ENCODE assay signal across 9 cellular contexts in genomic region chr5:95959051-95959963, GRCh38. TPM values are rescaled to one million over a fixed set of nuclear protein-coding genes. Genes with fewer than 3 reads are reported as not detected.
DNase-seq lines count a peak whose midpoint lies in the region; ATAC-seq and TF ChIP-seq lines count a peak whose summit lies in the region.
"Had no signal": no experiment of that assay in that cellular context is flagged by ENCODE, and none has a peak within 500 bp of the region (broad histone marks: within the 10 kb centered on the region; RNA-seq: fewer than 3 reads in every experiment).

No MANE protein-coding gene starts in this region.

- H3K4me3 ChIP-seq in GM12864 (ENCODE audit: low read depth, low read length) (peak overlapping the region; percentile 89), gastroesophageal sphincter (peak overlapping the region; percentile 78 to 95), rectal smooth muscle tissue (ENCODE audit: low read length) (peak overlapping the region; percentile 92)

- peaks cover 40 to 54% (median 49%) of the 10 kb centered on the region in 3 donors for H3K4me1 Mint-ChIP-seq in T-cell

- H3K27me3 ChIP-seq in gastroesophageal sphincter (no peaks in the 10 kb centered on the region), rectal smooth muscle tissue (ENCODE audit: control insufficient read depth, insufficient read depth, low read length) (no peaks in the 10 kb centered on the region)
- H3K27me3 ChIP-seq: SJCRH30 had no signal

- no peaks in the 10 kb centered on the region for H3K9me3 ChIP-seq in gastroesophageal sphincter
- H3K9me3 ChIP-seq: SJCRH30 had no signal

- no peak for TF ChIP-seq POLR2A in gastroesophageal sphincter (IDR thresholded peaks at IDR 0.05)

- H3K36me3 Mint-ChIP-seq in T-cell: no peaks in the 10 kb centered on the region

- no peaks in the 10 kb centered on the region for H3K27me3 Mint-ChIP-seq in T-cell

- DNase-seq in GM12864 (ENCODE audit: low read depth) (no peak), T-cell (no peak), NCI-H146 (lab: John Stamatoyannopoulos, UW) (no peak), HK-2 (ENCODE audit: unreplicated experiment) (no peak), NCI-H2107 treated with DMSO at 0.1 percent for 48 hours (lab: John Stamatoyannopoulos, UW; ENCODE audit: unreplicated experiment) (no peak)

- H3K27ac Mint-ChIP-seq in T-cell: no peak overlapping the region

- WGBS in gastroesophageal sphincter (ENCODE audit: low coverage in 1 of 2), 2 donors: 56 to 57% methylated on average over 6 to 9 of the region's 10 CpGs

- H3K4me3 Mint-ChIP-seq in T-cell: peak overlapping the region; percentile 93 to 94 (median 93)

- POLR2A ChIA-PET in T-cell (lab: Charles Lee): interaction anchor here (0.6 to 1.8 kb wide), 5 partner anchors 8 to 157 kb away, joined by 4 to 5 read pairs (median 5); no protein-coding TSS in a partner anchor

- no peak for TF ChIP-seq EP300 in gastroesophageal sphincter (IDR thresholded peaks at IDR 0.05)

- CTCF ChIA-PET in T-cell (lab: Charles Lee): no interaction called here

- peaks cover 14 to 63% (median 16%) of the 10 kb centered on the region in 3 donors for H3K4me1 ChIP-seq in gastroesophageal sphincter
- H3K4me1 ChIP-seq in rectal smooth muscle tissue (ENCODE audit: control insufficient read depth, insufficient read depth, low read length): peaks cover 9% of the 10 kb centered on the region

- ATAC-seq in T-cell (replicated peaks in 1 of 4) (no peak), gastroesophageal sphincter (no peak), HG03442 (IDR thresholded peaks at IDR 0.05; ENCODE audit: unreplicated experiment) (no peak)

- no peak for TF ChIP-seq CTCF in GM12864 (IDR thresholded peaks at IDR 0.05; ENCODE audit: low read depth, low read length, missing control alignments)
- no peak for TF ChIP-seq CTCF in gastroesophageal sphincter (IDR thresholded peaks at IDR 0.05)

- H3K9me3 Mint-ChIP-seq in T-cell: no peaks in the 10 kb centered on the region

- H3K36me3 ChIP-seq in gastroesophageal sphincter: no peaks in the 10 kb centered on the region
- H3K36me3 ChIP-seq in rectal smooth muscle tissue (ENCODE audit: control insufficient read depth, insufficient read depth, low read length): no peaks in the 10 kb centered on the region
- H3K36me3 ChIP-seq: SJCRH30 had no signal

- H3K27ac ChIP-seq in gastroesophageal sphincter: peak overlapping the region; percentile 84 to 99 (median 98)
- H3K27ac ChIP-seq in rectal smooth muscle tissue (ENCODE audit: low read depth, low read length): no peak overlapping the region
- H3K27ac ChIP-seq: SJCRH30 had no signal

- H3K9ac ChIP-seq in rectal smooth muscle tissue (ENCODE audit: low read length): no peak overlapping the region

RNA-seq across cellular contexts. Expression of gene ELL2, which starts 2.3 kb away (rescaled TPM):
- total RNA-seq in T-cell (10 to 100 TPM; 10.3 to 57.8 (median 11.3) TPM), gastroesophageal sphincter (100 to 1,000 TPM in 1 of 4 donors, 10 to 100 TPM in 3; 38.4 to 117 (median 59.3) TPM)
